ENCODE assay signal across 2 cellular contexts in the genomic region with DNA sequence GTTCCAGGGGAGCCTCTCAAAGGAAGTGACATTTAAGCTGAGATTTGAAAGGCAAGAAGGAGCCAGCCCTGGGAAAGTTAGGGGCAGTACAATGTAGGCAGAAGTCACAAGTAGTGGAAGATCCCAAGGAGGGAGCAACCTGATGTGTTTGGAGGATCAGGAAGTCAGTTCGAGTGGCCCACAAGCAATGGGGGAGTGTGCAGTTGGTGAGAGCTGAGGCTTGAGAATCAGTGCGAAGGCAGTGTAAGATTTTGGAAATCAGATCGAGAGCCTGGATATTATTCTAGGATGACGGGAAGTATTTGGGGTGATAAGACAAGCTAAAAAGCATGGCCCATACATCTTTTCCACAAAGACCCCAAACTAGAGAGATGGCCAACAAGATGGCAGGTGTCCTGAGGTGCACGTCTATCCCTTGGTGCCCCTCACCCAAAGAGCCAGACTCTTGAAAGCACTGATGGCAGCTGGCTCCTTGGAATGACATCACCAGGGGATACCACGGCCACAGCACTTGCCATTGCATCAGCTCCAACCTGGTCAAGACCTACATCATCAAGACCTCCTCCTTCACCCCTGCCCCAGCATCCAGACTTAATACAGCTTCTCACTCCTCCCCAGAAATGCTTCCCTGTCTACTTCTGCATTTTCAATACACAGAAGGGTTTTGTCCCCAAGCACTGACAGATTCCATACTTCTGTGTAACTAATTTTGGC.
TF ChIP-seq lines count a peak whose summit lies in the region.

No MANE protein-coding gene starts in this region.

TF ChIP-seq in K562, 482 proteins besides CTCF, POLR2A, EP300 and RAD21 (continued from another document and continues in another):
- TF ChIP-seq JUND (IDR thresholded peaks at IDR 0.05; ENCODE audit: borderline replicate concordance, low read depth, low read length) (0 out of 2 replicates have a peak, but pooled peaks have one; percentile 8), JUND (tag; IDR thresholded peaks at IDR 0.05; ENCODE audit: borderline replicate concordance, low read depth, low read length) (no peak), CEBPG (CRISPR knock-in tag; IDR thresholded peaks at IDR 0.05) (no peak), CEBPG (tag; conservative IDR thresholded peaks at IDR 0.05 in 1 of 2, IDR thresholded peaks at IDR 0.05 in 1 of 2) (peak in 1 of 2 experiments; percentile 46; a peak in 1 of 4 replicates), FIP1L1 (IDR thresholded peaks at IDR 0.05; ENCODE audit: low read depth, low read length, poor library complexity, severe bottlenecking) (no peak), CBFB (CRISPR knock-in tag; IDR thresholded peaks at IDR 0.05) (no peak), SMARCA5 (IDR thresholded peaks at IDR 0.05) (no peak), ZKSCAN8 (CRISPR knock-in tag; IDR thresholded peaks at IDR 0.05) (no peak), PURB (CRISPR knock-in tag; IDR thresholded peaks at IDR 0.05; ENCODE audit: low read depth) (no peak)
- TF ChIP-seq, protein P1, sequence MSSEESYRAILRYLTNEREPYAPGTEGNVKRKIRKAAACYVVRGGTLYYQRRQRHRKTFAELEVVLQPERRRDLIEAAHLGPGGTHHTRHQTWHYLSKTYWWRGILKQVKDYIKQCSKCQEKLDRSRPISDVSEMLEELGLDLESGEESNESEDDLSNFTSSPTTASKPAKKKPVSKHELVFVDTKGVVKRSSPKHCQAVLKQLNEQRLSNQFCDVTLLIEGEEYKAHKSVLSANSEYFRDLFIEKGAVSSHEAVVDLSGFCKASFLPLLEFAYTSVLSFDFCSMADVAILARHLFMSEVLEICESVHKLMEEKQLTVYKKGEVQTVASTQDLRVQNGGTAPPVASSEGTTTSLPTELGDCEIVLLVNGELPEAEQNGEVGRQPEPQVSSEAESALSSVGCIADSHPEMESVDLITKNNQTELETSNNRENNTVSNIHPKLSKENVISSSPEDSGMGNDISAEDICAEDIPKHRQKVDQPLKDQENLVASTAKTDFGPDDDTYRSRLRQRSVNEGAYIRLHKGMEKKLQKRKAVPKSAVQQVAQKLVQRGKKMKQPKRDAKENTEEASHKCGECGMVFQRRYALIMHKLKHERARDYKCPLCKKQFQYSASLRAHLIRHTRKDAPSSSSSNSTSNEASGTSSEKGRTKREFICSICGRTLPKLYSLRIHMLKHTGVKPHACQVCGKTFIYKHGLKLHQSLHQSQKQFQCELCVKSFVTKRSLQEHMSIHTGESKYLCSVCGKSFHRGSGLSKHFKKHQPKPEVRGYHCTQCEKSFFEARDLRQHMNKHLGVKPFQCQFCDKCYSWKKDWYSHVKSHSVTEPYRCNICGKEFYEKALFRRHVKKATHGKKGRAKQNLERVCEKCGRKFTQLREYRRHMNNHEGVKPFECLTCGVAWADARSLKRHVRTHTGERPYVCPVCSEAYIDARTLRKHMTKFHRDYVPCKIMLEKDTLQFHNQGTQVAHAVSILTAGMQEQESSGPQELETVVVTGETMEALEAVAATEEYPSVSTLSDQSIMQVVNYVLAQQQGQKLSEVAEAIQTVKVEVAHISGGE (CRISPR knock-in tag; IDR thresholded peaks at IDR 0.05), result no peak
- TF ChIP-seq, protein P2, sequence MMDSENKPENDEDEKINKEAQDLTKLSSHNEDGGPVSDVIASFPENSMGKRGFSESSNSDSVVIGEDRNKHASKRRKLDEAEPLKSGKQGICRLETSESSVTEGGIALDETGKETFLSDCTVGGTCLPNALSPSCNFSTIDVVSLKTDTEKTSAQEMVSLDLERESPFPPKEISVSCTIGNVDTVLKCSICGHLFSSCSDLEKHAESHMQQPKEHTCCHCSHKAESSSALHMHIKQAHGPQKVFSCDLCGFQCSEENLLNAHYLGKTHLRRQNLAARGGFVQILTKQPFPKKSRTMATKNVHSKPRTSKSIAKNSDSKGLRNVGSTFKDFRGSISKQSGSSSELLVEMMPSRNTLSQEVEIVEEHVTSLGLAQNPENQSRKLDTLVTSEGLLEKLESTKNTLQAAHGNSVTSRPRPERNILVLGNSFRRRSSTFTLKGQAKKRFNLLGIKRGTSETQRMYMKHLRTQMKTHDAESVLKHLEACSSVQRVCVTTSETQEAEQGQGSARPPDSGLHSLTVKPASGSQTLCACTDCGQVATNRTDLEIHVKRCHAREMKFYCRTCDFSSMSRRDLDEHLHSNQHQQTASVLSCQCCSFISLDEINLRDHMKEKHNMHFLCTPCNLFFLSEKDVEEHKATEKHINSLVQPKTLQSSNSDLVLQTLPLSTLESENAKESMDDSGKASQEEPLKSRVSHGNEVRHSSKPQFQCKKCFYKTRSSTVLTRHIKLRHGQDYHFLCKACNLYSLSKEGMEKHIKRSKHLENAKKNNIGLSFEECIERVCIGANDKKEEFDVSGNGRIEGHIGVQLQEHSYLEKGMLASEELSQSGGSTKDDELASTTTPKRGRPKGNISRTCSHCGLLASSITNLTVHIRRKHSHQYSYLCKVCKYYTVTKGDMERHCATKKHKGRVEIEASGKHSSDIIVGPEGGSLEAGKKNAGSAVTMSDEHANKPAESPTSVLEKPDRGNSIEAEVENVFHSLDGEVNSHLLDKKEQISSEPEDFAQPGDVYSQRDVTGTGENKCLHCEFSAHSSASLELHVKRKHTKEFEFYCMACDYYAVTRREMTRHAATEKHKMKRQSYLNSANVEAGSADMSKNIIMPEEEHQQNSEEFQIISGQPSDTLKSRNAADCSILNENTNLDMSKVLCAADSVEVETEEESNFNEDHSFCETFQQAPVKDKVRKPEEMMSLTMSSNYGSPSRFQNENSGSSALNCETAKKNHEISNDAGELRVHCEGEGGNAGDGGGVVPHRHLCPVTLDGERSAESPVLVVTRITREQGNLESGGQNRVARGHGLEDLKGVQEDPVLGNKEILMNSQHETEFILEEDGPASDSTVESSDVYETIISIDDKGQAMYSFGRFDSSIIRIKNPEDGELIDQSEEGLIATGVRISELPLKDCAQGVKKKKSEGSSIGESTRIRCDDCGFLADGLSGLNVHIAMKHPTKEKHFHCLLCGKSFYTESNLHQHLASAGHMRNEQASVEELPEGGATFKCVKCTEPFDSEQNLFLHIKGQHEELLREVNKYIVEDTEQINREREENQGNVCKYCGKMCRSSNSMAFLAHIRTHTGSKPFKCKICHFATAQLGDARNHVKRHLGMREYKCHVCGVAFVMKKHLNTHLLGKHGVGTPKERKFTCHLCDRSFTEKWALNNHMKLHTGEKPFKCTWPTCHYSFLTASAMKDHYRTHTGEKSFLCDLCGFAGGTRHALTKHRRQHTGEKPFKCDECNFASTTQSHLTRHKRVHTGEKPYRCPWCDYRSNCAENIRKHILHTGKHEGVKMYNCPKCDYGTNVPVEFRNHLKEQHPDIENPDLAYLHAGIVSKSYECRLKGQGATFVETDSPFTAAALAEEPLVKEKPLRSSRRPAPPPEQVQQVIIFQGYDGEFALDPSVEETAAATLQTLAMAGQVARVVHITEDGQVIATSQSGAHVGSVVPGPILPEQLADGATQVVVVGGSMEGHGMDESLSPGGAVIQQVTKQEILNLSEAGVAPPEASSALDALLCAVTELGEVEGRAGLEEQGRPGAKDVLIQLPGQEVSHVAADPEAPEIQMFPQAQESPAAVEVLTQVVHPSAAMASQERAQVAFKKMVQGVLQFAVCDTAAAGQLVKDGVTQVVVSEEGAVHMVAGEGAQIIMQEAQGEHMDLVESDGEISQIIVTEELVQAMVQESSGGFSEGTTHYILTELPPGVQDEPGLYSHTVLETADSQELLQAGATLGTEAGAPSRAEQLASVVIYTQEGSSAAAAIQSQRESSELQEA (IDR thresholded peaks at IDR 0.05; ENCODE audit: low read depth), result no peak

TF ChIP-seq in SK-N-SH treated with all-trans-retinoic acid at 6 μM for 48 hours, 23 proteins besides CTCF, POLR2A, EP300 and RAD21 (continued from another document):
- no peak for TF ChIP-seq ZNF565 (CRISPR knock-in tag; conservative IDR thresholded peaks at IDR 0.05; ENCODE audit: low read depth)
- no peak for TF ChIP-seq ZFP30 (CRISPR knock-in tag; IDR thresholded peaks at IDR 0.05)
- no peak for TF ChIP-seq BACH2 (CRISPR knock-in tag; IDR thresholded peaks at IDR 0.05; ENCODE audit: borderline replicate concordance)
- no peak for TF ChIP-seq SNAI2 (CRISPR knock-in tag; IDR thresholded peaks at IDR 0.05)
- no peak for TF ChIP-seq ESRRG (CRISPR knock-in tag; IDR thresholded peaks at IDR 0.05)
- no peak for TF ChIP-seq ZNF8 (CRISPR knock-in tag; IDR thresholded peaks at IDR 0.05)
- TF ChIP-seq, protein P3, sequence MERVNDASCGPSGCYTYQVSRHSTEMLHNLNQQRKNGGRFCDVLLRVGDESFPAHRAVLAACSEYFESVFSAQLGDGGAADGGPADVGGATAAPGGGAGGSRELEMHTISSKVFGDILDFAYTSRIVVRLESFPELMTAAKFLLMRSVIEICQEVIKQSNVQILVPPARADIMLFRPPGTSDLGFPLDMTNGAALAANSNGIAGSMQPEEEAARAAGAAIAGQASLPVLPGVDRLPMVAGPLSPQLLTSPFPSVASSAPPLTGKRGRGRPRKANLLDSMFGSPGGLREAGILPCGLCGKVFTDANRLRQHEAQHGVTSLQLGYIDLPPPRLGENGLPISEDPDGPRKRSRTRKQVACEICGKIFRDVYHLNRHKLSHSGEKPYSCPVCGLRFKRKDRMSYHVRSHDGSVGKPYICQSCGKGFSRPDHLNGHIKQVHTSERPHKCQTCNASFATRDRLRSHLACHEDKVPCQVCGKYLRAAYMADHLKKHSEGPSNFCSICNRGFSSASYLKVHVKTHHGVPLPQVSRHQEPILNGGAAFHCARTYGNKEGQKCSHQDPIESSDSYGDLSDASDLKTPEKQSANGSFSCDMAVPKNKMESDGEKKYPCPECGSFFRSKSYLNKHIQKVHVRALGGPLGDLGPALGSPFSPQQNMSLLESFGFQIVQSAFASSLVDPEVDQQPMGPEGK (CRISPR knock-in tag; IDR thresholded peaks at IDR 0.05; ENCODE audit: borderline replicate concordance), result no peak
- no peak for TF ChIP-seq ZFP3 (CRISPR knock-in tag; IDR thresholded peaks at IDR 0.05)
- TF ChIP-seq, protein P4, sequence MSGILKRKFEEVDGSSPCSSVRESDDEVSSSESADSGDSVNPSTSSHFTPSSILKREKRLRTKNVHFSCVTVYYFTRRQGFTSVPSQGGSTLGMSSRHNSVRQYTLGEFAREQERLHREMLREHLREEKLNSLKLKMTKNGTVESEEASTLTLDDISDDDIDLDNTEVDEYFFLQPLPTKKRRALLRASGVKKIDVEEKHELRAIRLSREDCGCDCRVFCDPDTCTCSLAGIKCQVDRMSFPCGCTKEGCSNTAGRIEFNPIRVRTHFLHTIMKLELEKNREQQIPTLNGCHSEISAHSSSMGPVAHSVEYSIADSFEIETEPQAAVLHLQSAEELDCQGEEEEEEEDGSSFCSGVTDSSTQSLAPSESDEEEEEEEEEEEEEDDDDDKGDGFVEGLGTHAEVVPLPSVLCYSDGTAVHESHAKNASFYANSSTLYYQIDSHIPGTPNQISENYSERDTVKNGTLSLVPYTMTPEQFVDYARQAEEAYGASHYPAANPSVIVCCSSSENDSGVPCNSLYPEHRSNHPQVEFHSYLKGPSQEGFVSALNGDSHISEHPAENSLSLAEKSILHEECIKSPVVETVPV (CRISPR knock-in tag; IDR thresholded peaks at IDR 0.05), result no peak
